8 cellular contexts compared by ENCODE assay signal in the genomic region with DNA sequence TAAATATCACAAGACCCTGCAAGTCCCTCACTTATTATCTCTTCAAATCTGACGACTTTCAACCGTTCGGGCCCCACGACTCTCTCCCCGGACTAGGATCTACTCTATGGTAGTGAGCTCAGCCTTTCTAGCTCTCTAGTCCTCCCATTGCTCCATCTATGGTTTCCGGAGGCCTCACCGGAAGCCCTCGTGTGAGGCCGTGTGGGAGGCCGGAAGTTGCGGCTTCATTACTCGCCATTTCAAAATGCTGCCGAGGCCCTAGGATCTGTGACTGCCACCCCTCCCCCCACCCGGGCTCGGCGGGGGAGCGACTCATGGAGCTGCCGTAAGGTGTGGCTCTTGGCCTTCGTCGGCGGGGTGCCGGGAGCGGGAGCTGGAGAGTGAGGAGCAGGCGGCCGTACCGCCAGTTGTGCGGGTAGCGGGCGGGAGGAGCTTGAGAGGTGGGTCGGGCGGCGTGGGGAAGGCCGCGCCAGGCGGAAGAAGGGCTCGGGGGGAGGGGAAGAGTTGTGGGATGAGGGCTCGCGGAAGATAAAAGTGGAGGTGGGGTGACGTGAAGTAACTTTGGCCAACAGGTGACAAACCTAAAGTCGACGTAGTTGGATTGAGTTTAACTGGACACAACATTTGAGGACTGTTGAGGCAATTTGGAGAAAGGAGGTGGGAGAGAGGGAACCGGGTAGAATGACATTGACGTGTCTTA. TPM values are rescaled to one million over a fixed set of nuclear protein-coding genes. Genes with fewer than 3 reads are reported as not detected.
DNase-seq lines count a peak whose midpoint lies in the region; ATAC-seq and TF ChIP-seq lines count a peak whose summit lies in the region.

A gene with protein sequence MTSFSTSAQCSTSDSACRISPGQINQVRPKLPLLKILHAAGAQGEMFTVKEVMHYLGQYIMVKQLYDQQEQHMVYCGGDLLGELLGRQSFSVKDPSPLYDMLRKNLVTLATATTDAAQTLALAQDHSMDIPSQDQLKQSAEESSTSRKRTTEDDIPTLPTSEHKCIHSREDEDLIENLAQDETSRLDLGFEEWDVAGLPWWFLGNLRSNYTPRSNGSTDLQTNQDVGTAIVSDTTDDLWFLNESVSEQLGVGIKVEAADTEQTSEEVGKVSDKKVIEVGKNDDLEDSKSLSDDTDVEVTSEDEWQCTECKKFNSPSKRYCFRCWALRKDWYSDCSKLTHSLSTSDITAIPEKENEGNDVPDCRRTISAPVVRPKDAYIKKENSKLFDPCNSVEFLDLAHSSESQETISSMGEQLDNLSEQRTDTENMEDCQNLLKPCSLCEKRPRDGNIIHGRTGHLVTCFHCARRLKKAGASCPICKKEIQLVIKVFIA (plus strand): TSS at position 227 of the 700 bp plus-strand sequence. CDS start 9,113 bp downstream, outside the sequence.

- CTCF ChIA-PET in RWPE1 (lab: Yijun Ruan, JAX), result interaction anchor here (0.5 to 1.6 kb wide), 7 partner anchors 9 to 309 kb away, joined by 3 to 8 read pairs (median 5); no protein-coding TSS in a partner anchor

- ATAC-seq in naive thymus-derived CD8-positive, alpha-beta T cell, result peak; percentile 71 to 78
- peak; percentile 89 for ATAC-seq in stimulated activated naive B cell treated with anti-CD40 and anti-IgM and Interleukin-4, amounts not matched to agents 10 μg/mL and 1 μg/mL and 100 μg/mL, for 72 hours (replicated peaks)

- POLR2A ChIA-PET in RWPE1 (lab: Yijun Ruan, JAX; ENCODE audit: low non-redundant PET), result interaction anchor here (0.7 to 1.3 kb wide), 5 partner anchors 9 to 77 kb away, joined by 3 to 14 read pairs (median 5); no protein-coding TSS in a partner anchor
- POLR2A ChIA-PET in naive thymus-derived CD8-positive, alpha-beta T cell (lab: Charles Lee), result interaction anchor here (0.6 to 7.8 kb wide), 24 partner anchors 10 to 958 kb away, joined by 3 to 171 read pairs (median 5); a partner anchor contains a TSS

- H3K27me3 Mint-ChIP-seq in naive thymus-derived CD8-positive, alpha-beta T cell, result no peaks in the 10 kb centered on the region
- H3K27me3 Mint-ChIP-seq in stimulated activated naive B cell treated with anti-CD40 and anti-IgM and Interleukin-4, amounts not matched to agents 10 μg/mL and 1 μg/mL and 100 μg/mL, for 72 hours, result no peaks in the 10 kb centered on the region

- H3K27me3 ChIP-seq in H7 (ENCODE audit: control insufficient read depth, insufficient read depth, low read length), result no peaks in the 10 kb centered on the region
- H3K27me3 ChIP-seq in Loucy (ENCODE audit: insufficient read depth, low read length, poor library complexity, severe bottlenecking), result no peaks in the 10 kb centered on the region

- H3K9me3 ChIP-seq in Loucy (ENCODE audit: insufficient read depth, low read depth, low read length), result no peaks in the 10 kb centered on the region

- no peaks in the 10 kb centered on the region for H3K9me3 Mint-ChIP-seq in naive thymus-derived CD8-positive, alpha-beta T cell
- peaks cover 0 to under 1% of the 10 kb centered on the region in 2 donors for H3K9me3 Mint-ChIP-seq in stimulated activated naive B cell treated with anti-CD40 and anti-IgM and Interleukin-4, amounts not matched to agents 10 μg/mL and 1 μg/mL and 100 μg/mL, for 72 hours

- peaks cover 19 to 74% (median 62%) of the 10 kb centered on the region in 4 donors for H3K4me1 Mint-ChIP-seq in naive thymus-derived CD8-positive, alpha-beta T cell
- H3K4me1 Mint-ChIP-seq in stimulated activated naive B cell treated with anti-CD40 and anti-IgM and Interleukin-4, amounts not matched to agents 10 μg/mL and 1 μg/mL and 100 μg/mL, for 72 hours, result peaks cover 27 to 63% of the 10 kb centered on the region in 2 donors

- H3K9ac ChIP-seq in Loucy (ENCODE audit: low read depth, low read length, poor library complexity, severe bottlenecking), result peak within 1 kb of the TSS; percentile 86

- peak within 1 kb of the TSS; percentile 85 for H2AFZ ChIP-seq in Loucy (ENCODE audit: low read length)

- H3F3A ChIP-seq in Loucy (ENCODE audit: low read depth), result peaks cover 9% of the 10 kb centered on the region; the same call in 1 of the 2 replicates

- peak within 1 kb of the TSS; percentile 91 for H3K27ac ChIP-seq in RWPE1

- H3K27ac Mint-ChIP-seq in naive thymus-derived CD8-positive, alpha-beta T cell, result peak within 1 kb of the TSS in 4 of 10 donors; percentile 21 to 99 (median 76)
- H3K27ac Mint-ChIP-seq in stimulated activated naive B cell treated with anti-CD40 and anti-IgM and Interleukin-4, amounts not matched to agents 10 μg/mL and 1 μg/mL and 100 μg/mL, for 72 hours, result no peak within 1 kb of the TSS

- H3K36me3 Mint-ChIP-seq in naive thymus-derived CD8-positive, alpha-beta T cell, result peaks cover 0 to 28% (median 13%) of the 10 kb centered on the region in 3 donors
- peaks cover 23 to 24% of the 10 kb centered on the region in 2 donors for H3K36me3 Mint-ChIP-seq in stimulated activated naive B cell treated with anti-CD40 and anti-IgM and Interleukin-4, amounts not matched to agents 10 μg/mL and 1 μg/mL and 100 μg/mL, for 72 hours

- DNase-seq in EL (peak; percentile 97), H7 (peak; percentile 93), RWPE1 (ENCODE audit: low spot score) (peak; percentile 97), fibroblast of mammary gland (ENCODE audit: low read depth) (peak; percentile 96)
- peak; percentile 84 to 88 for DNase-seq in activated T-helper 1 cell treated with anti-CD3 and anti-CD28 coated beads, Interleukin-2, amount 50 U/mL, for 16 hours (ENCODE audit: low read depth in 1 of 2, low spot score in 1 of 2)
- DNase-seq in naive thymus-derived CD8-positive, alpha-beta T cell, result peak; percentile 75 to 96 (median 92)
- DNase-seq in stimulated activated naive B cell treated with anti-CD40 and anti-IgM and Interleukin-4, amounts not matched to agents 10 μg/mL and 1 μg/mL and 100 μg/mL, for 72 hours, result peak; percentile 93

- H3K79me2 ChIP-seq in Loucy (ENCODE audit: insufficient read depth, low read length), result peaks cover 49% of the 10 kb centered on the region

- H4K20me1 ChIP-seq in Loucy (ENCODE audit: insufficient read depth, low read length, poor library complexity, severe bottlenecking), result peaks cover 9% of the 10 kb centered on the region

- H3K9me2 ChIP-seq in Loucy (replicated peaks; ENCODE audit: low read depth, low read length), result no peaks in the 10 kb centered on the region

- H3K36me3 ChIP-seq in H7 (replicated peaks; ENCODE audit: control insufficient read depth, insufficient read depth, low read length) (peaks cover 3% of the 10 kb centered on the region; the same call in 1 of the 2 replicates), Loucy (ENCODE audit: insufficient read depth, low read length) (no peaks in the 10 kb centered on the region)

- TF ChIP-seq CTCF in Loucy (conservative IDR thresholded peaks at IDR 0.05; ENCODE audit: low read length) (no peak), RWPE1 (conservative IDR thresholded peaks at IDR 0.05; ENCODE audit: low read depth) (no peak), fibroblast of mammary gland (conservative IDR thresholded peaks at IDR 0.05; ENCODE audit: control insufficient read depth, insufficient read depth, low read depth, low read length) (no peak)

- peaks cover 42% of the 10 kb centered on the region for H3K4me1 ChIP-seq in Loucy (ENCODE audit: insufficient read depth, low read length, poor library complexity, severe bottlenecking)

- H3K4me3 ChIP-seq in H7 (ENCODE audit: insufficient read depth, low read depth, low read length) (peak within 1 kb of the TSS; percentile 65), Loucy (ENCODE audit: low read length, poor library complexity, severe bottlenecking) (peak within 1 kb of the TSS; percentile 84), fibroblast of mammary gland (ENCODE audit: control insufficient read depth, low read depth, low read length) (peak within 1 kb of the TSS; percentile 83)

- H3K4me3 Mint-ChIP-seq in naive thymus-derived CD8-positive, alpha-beta T cell, result no peak within 1 kb of the TSS
- no peak within 1 kb of the TSS for H3K4me3 Mint-ChIP-seq in stimulated activated naive B cell treated with anti-CD40 and anti-IgM and Interleukin-4, amounts not matched to agents 10 μg/mL and 1 μg/mL and 100 μg/mL, for 72 hours

- H3K4me2 ChIP-seq in Loucy (ENCODE audit: low read depth, low read length, poor library complexity, severe bottlenecking), result peak within 1 kb of the TSS; percentile 84

RNA-seq across cellular contexts. Expression of the gene that starts here (rescaled TPM):
- 15.9 and 17.6 TPM in 2 replicates for total RNA-seq in H7 (2014; rRNA removed; shearing (Covaris generic))
- total RNA-seq in naive thymus-derived CD8-positive, alpha-beta T cell, result 100 to 1,000 TPM; 243 to 272 TPM
- polyA plus RNA-seq in naive thymus-derived CD8-positive, alpha-beta T cell, result 10 to 100 TPM; 10.0 to 23.1 (median 10.7) TPM

Comparison
In these comparisons a context has a peak if more than half of its experiments do, and no peak if none do; other contexts are left out.
1. Peak in every context shown above with its lines: DNase-seq, ATAC-seq, H3K4me3 ChIP-seq and H3K27ac ChIP-seq.
2. RNA of the gene that starts here (total RNA-seq): 243 to 272 TPM in naive thymus-derived CD8-positive, alpha-beta T cell; 15.9 to 17.6 TPM in H7; every median in the first group is over 10 times any median in the second.